Comparison of ENCODE assay signal across 8 cellular contexts in the genomic region with DNA sequence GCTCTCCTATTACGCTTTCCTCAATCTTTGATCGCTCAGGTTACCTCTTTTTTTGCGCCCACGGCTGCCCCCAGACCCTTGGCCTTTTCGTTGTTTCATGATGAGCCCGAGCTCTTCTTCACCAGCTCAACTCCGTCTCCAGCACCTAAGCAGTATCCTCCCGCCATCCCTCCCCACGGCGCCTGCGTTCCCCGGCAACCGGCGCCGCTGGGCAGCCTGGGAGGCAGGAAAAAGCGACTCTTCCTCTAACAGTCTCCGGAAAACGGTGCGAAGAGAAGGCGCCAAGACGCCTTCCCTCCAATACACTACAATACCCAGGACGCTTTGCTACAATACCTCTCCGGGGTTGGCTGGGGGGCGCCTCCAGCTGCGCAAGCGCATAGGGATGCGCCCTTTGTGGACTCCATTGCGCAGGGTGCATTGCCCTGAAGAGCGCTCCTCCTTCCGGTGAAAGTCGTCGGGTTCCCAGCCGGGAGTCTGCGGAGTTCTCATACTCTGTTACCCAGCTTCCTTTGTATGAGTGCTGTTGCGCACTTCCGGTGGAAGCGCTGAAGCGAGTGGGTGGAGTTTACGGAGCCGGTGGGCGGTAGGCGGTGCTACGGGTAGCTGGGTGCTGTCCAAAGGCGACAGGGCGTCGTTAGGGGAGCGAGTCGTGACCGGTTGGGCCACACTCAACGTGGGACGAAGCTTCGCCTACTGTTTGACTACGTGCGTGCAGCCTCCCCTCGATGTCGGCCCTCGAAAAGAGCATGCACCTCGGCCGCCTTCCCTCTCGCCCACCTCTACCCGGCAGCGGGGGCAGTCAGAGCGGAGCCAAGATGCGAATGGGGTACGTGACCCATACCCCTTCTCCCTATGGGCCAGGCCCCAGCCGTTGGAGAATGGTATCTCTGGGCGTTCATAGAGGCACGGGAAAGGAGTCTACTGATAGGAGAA. TPM values are rescaled to one million over a fixed set of nuclear protein-coding genes. Genes with fewer than 3 reads are reported as not detected.
DNase-seq lines count a peak whose midpoint lies in the region; ATAC-seq and TF ChIP-seq lines count a peak whose summit lies in the region.

A gene with protein sequence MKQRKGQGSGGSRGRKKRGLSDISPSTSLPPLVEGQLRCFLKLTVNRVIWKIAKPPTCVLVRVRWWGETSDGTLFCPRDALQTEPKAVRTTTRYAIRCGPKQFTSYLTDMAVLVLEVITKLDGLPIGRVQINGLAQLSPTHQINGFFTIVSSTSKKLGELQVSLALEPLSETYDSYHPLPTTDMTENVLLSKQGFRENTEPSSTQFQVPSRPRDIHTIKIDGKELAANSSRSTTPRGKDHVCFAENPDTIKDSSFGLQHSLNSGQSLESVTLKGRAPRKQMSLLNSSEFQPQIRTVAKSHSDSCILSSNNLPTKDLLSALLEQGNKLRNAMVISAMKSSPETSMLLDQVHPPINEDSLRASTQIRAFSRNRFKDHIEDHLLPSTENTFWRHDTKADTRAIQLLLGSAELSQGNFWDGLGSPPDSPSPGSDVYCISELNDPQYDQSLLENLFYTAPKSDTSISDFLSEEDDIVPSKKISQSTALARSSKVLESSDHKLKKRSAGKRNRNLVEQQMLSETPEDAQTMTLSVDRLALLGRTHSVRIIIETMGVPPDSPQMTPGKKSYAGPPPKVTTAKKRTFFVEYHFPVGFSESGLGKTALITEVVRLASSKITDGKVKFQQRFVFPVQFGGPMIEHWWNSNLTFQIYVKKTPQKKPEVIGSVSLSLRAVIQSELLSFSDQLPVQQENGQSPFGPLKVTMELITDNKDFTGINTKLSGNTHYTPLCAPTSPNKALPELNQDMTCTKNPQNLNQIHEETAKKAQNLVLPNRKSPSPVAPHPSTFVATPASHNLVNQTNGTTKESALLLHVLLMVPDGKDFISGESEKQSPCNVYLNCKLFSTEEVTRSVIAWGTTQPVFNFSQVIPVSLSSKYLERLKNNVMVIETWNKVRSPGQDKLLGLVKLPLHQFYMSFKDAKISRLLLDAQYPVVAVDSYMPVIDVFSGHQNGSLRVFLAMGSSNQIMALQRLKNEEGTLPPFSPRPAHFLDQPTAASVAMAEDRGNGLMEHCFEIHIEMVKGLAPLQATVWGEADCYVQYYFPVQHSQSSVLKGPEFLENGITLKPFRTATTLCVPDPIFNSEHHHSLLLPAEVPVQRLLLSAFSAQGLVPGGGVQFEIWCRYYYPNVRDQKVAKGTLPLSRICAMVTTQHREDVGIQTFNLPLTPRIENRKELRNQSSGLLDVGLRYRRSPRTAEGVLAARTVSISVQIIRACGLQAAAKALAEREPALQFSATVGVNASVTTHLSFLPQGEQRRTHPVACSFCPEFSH (N-terminal part only) (minus strand): TSS at position 309 of the 936 bp plus-strand sequence. CDS start 210 bp downstream, at position 99.
A gene with protein sequence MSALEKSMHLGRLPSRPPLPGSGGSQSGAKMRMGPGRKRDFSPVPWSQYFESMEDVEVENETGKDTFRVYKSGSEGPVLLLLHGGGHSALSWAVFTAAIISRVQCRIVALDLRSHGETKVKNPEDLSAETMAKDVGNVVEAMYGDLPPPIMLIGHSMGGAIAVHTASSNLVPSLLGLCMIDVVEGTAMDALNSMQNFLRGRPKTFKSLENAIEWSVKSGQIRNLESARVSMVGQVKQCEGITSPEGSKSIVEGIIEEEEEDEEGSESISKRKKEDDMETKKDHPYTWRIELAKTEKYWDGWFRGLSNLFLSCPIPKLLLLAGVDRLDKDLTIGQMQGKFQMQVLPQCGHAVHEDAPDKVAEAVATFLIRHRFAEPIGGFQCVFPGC (plus strand): TSS at position 596 of the 936 bp plus-strand sequence. CDS start 133 bp downstream, at position 729.

- TF ChIP-seq POLR2A in GM10847 (IDR thresholded peaks at IDR 0.05; ENCODE audit: extremely low read depth, insufficient read length) (peak; percentile 67), testis (IDR thresholded peaks at IDR 0.05) (no peak)

- H3K9me3 Mint-ChIP-seq in activated naive CD4-positive, alpha-beta T cell treated with anti-CD3 and anti-CD28 coated beads, Interleukin-2, amount 50 U/mL, for 72 hours: no peaks in the 10 kb centered on the region

- intact Hi-C loops in testis (cut with DNase I; ENCODE audit: low total_unique reads): no loop called here

- H3K4me3 ChIP-seq in testis: peak within 1 kb of the TSS; percentile 78 to 87

- DNase-seq in NCI-H1092 treated with DMSO at 0.1 percent for 48 hours (lab: John Stamatoyannopoulos, UW) (peak; percentile 100), glomerular visceral epithelial cell (ENCODE audit: extremely low spot score) (peak; percentile 100), omental fat pad (ENCODE audit: low spot score) (peak; percentile 91), testis (peak; percentile 99)
- peak; percentile 94 to 99 for DNase-seq in activated naive CD4-positive, alpha-beta T cell treated with anti-CD3 and anti-CD28 coated beads, Interleukin-2, amount 50 U/mL, for 72 hours (ENCODE audit: low spot score in 2 of 2)

- peaks cover 18% of the 10 kb centered on the region for H3K4me1 ChIP-seq in testis

- H3K36me3 ChIP-seq in testis (ENCODE audit: low read depth, missing control alignments): no peaks in the 10 kb centered on the region

- H3K27ac ChIP-seq in testis: peak within 1 kb of the TSS; percentile 77 to 91

- no peaks in the 10 kb centered on the region for H3K27me3 ChIP-seq in testis

- 0% methylated on average over 24 to 68 of the region's 68 CpGs for WGBS in testis, 2 donors

- ATAC-seq in HG02623 (IDR thresholded peaks at IDR 0.05; ENCODE audit: unreplicated experiment) (peak; percentile 93), SK-N-SH treated with all-trans-retinoic acid at 6 μM for 48 hours (peak; percentile 95), omental fat pad (ENCODE audit: low FRiP score) (peak; percentile 99)
- ATAC-seq in activated naive CD4-positive, alpha-beta T cell treated with anti-CD3 and anti-CD28 coated beads, Interleukin-2, amount 50 U/mL, for 72 hours: peak; percentile 97 to 98

- H3K36me3 Mint-ChIP-seq in activated naive CD4-positive, alpha-beta T cell treated with anti-CD3 and anti-CD28 coated beads, Interleukin-2, amount 50 U/mL, for 72 hours: no peaks in the 10 kb centered on the region

- TF ChIP-seq CTCF in omental fat pad (IDR thresholded peaks at IDR 0.05): no peak
- peak in 2 of 3 experiments; percentile 28 to 38 for TF ChIP-seq CTCF in testis (IDR thresholded peaks at IDR 0.05)

- H3K27ac Mint-ChIP-seq in activated naive CD4-positive, alpha-beta T cell treated with anti-CD3 and anti-CD28 coated beads, Interleukin-2, amount 50 U/mL, for 72 hours: no peak within 1 kb of the TSS

- H3K9me3 ChIP-seq in testis: no peaks in the 10 kb centered on the region

TF ChIP-seq in SK-N-SH treated with all-trans-retinoic acid at 6 μM for 48 hours, 23 proteins besides CTCF, POLR2A, EP300 and RAD21 (continues in another document):
- TF ChIP-seq ARNTL (CRISPR knock-in tag; IDR thresholded peaks at IDR 0.05; ENCODE audit: borderline replicate concordance, low read depth): no peak
- TF ChIP-seq ZNF70 (CRISPR knock-in tag; IDR thresholded peaks at IDR 0.05): no peak
- TF ChIP-seq SNAI2 (CRISPR knock-in tag; IDR thresholded peaks at IDR 0.05): no peak
- no peak for TF ChIP-seq ZNF8 (CRISPR knock-in tag; IDR thresholded peaks at IDR 0.05)
- TF ChIP-seq ZC3H10 (CRISPR knock-in tag; IDR thresholded peaks at IDR 0.05): no peak
- TF ChIP-seq OSR1 (CRISPR knock-in tag; IDR thresholded peaks at IDR 0.05): no peak
- no peak for TF ChIP-seq ZFP3 (CRISPR knock-in tag; IDR thresholded peaks at IDR 0.05)
- no peak for TF ChIP-seq CSDC2 (CRISPR knock-in tag; IDR thresholded peaks at IDR 0.05)
- TF ChIP-seq, protein P1, sequence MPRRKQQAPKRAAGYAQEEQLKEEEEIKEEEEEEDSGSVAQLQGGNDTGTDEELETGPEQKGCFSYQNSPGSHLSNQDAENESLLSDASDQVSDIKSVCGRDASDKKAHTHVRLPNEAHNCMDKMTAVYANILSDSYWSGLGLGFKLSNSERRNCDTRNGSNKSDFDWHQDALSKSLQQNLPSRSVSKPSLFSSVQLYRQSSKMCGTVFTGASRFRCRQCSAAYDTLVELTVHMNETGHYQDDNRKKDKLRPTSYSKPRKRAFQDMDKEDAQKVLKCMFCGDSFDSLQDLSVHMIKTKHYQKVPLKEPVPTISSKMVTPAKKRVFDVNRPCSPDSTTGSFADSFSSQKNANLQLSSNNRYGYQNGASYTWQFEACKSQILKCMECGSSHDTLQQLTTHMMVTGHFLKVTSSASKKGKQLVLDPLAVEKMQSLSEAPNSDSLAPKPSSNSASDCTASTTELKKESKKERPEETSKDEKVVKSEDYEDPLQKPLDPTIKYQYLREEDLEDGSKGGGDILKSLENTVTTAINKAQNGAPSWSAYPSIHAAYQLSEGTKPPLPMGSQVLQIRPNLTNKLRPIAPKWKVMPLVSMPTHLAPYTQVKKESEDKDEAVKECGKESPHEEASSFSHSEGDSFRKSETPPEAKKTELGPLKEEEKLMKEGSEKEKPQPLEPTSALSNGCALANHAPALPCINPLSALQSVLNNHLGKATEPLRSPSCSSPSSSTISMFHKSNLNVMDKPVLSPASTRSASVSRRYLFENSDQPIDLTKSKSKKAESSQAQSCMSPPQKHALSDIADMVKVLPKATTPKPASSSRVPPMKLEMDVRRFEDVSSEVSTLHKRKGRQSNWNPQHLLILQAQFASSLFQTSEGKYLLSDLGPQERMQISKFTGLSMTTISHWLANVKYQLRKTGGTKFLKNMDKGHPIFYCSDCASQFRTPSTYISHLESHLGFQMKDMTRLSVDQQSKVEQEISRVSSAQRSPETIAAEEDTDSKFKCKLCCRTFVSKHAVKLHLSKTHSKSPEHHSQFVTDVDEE (CRISPR knock-in tag; IDR thresholded peaks at IDR 0.05): no peak

RNA-seq across cellular contexts. Expression of the first gene that starts in this region (rescaled TPM):
- 10 to 100 TPM; 28.6 to 42.8 TPM for total RNA-seq in activated naive CD4-positive, alpha-beta T cell treated with anti-CD3 and anti-CD28 coated beads, Interleukin-2, amount 50 U/mL, for 72 hours
- total RNA-seq in omental fat pad: 10 to 100 TPM; 17.5 to 34.0 (median 19.0) TPM
- 10 to 100 TPM; 59.0 to 89.4 TPM for total RNA-seq in testis
- 56.1 TPM for polyA plus RNA-seq in testis (ENCODE audit: insufficient read depth, low read depth, low replicate concordance)

RNA-seq across cellular contexts. Expression of the second gene that starts in this region (rescaled TPM):
- total RNA-seq in activated naive CD4-positive, alpha-beta T cell treated with anti-CD3 and anti-CD28 coated beads, Interleukin-2, amount 50 U/mL, for 72 hours: 10 to 100 TPM; 35.0 to 73.9 TPM
- total RNA-seq in omental fat pad (10 to 100 TPM; 23.2 to 25.0 (median 23.8) TPM), testis (10 to 100 TPM; 67.1 to 68.9 TPM)
- polyA plus RNA-seq in testis (ENCODE audit: insufficient read depth, low read depth, low replicate concordance): 90.9 TPM

Comparison
In these comparisons a context has a peak if more than half of its experiments do, and no peak if none do; other contexts are left out.
1. Peak in every context shown above with its lines: DNase-seq, ATAC-seq, H3K4me3 ChIP-seq and H3K27ac ChIP-seq.
2. CTCF ChIP-seq: peak in testis (2 of 3); none in omental fat pad (0 of 3).